ENCODE assay signal across 8 cellular contexts in genomic region chr14:24232645-24233537, GRCh38. TPM values are rescaled to one million over a fixed set of nuclear protein-coding genes. Genes with fewer than 3 reads are reported as not detected.
A peak's percentile ranks its signal among the peaks of the same experiment; 100 is the strongest.
DNase-seq lines count a peak whose midpoint lies in the region; ATAC-seq and TF ChIP-seq lines count a peak whose summit lies in the region.

GMPR2 (plus strand) TSS chr14:24232929; CDS start chr14:24233254, 325 bp downstream.

- H3K4me3 ChIP-seq in SJSA1 (peak within 1 kb of the TSS; percentile 60), mucosa of stomach (ENCODE audit: low read length) (peak within 1 kb of the TSS; percentile 87)

- H3K27ac Mint-ChIP-seq in endothelial cell (ENCODE audit: unreplicated experiment): peak within 1 kb of the TSS; percentile 94

- H3K4me3 Mint-ChIP-seq in endothelial cell (ENCODE audit: unreplicated experiment): peak within 1 kb of the TSS; percentile 98

- ATAC-seq in GM19395 (IDR thresholded peaks at IDR 0.05; ENCODE audit: unreplicated experiment) (peak; percentile 69), HG03354 (IDR thresholded peaks at IDR 0.05; ENCODE audit: poor library complexity, severe bottlenecking, unreplicated experiment) (peak; percentile 60)

- TF ChIP-seq CTCF in endothelial cell (IDR thresholded peaks at IDR 0.05; ENCODE audit: unreplicated experiment): no peak

- H3K27ac ChIP-seq in SJSA1: peak within 1 kb of the TSS; percentile 76

- peaks cover 18% of the 10 kb centered on the region for H3K4me1 Mint-ChIP-seq in endothelial cell (ENCODE audit: unreplicated experiment)

- no peaks in the 10 kb centered on the region for H3K4me1 ChIP-seq in ES-I3 (ENCODE audit: insufficient read depth, low read length)
- H3K4me1 ChIP-seq in SJSA1 (replicated peaks): peaks cover 19% of the 10 kb centered on the region
- H3K4me1 ChIP-seq in mucosa of stomach (ENCODE audit: control insufficient read depth, insufficient read depth, low read length): peaks cover 8% of the 10 kb centered on the region

- no peaks in the 10 kb centered on the region for H3K9me3 ChIP-seq in ES-I3 (ENCODE audit: control insufficient read depth, insufficient read depth, low read length)
- no peaks in the 10 kb centered on the region for H3K9me3 ChIP-seq in SJSA1 (replicated peaks)
- no peaks in the 10 kb centered on the region for H3K9me3 ChIP-seq in mucosa of stomach (ENCODE audit: control insufficient read depth, low read length)

- peak within 1 kb of the TSS; percentile 97 for H3K9ac ChIP-seq in ES-I3 (ENCODE audit: low read depth, low read length)
- H3K9ac ChIP-seq in mucosa of stomach (ENCODE audit: low read length): peak within 1 kb of the TSS; percentile 70

- peaks cover 27% of the 10 kb centered on the region for H3K36me3 Mint-ChIP-seq in endothelial cell (ENCODE audit: low read depth, unreplicated experiment)

- H3K36me3 ChIP-seq in ES-I3 (ENCODE audit: insufficient read depth, low read length): peaks cover 23% of the 10 kb centered on the region
- H3K36me3 ChIP-seq in SJSA1: peaks cover 50% of the 10 kb centered on the region
- H3K36me3 ChIP-seq in mucosa of stomach (ENCODE audit: control insufficient read depth, insufficient read depth, low read length): no peaks in the 10 kb centered on the region

- no peak for DNase-seq in SJSA1 (ENCODE audit: low read depth in 1 of 2, low spot score in 2 of 2)
- DNase-seq in endothelial cell (ENCODE audit: low spot score): no peak
- no peak for DNase-seq in pons (ENCODE audit: low spot score)
- DNase-seq in SKM-1 (lab: John Stamatoyannopoulos, UW; ENCODE audit: unreplicated experiment): no peak

- peaks cover 2% of the 10 kb centered on the region for H3K27me3 Mint-ChIP-seq in endothelial cell (ENCODE audit: unreplicated experiment)

- no peaks in the 10 kb centered on the region for H3K9me3 Mint-ChIP-seq in endothelial cell (ENCODE audit: unreplicated experiment)

- H3K27me3 ChIP-seq in SJSA1 (replicated peaks) (no peaks in the 10 kb centered on the region), mucosa of stomach (ENCODE audit: control insufficient read depth, insufficient read depth, low read length) (no peaks in the 10 kb centered on the region)

RNA-seq across cellular contexts. Expression of gene GMPR2, which starts in this region (rescaled TPM):
- 46.1 and 64.8 TPM in 2 replicates for total RNA-seq in SJSA1 (2014; rRNA removed; shearing (Covaris generic))
- total RNA-seq in endothelial cell (ENCODE audit: unreplicated experiment): 61.3 TPM
